Comparison of ENCODE assay signal across 19 cellular contexts in the genomic region with DNA sequence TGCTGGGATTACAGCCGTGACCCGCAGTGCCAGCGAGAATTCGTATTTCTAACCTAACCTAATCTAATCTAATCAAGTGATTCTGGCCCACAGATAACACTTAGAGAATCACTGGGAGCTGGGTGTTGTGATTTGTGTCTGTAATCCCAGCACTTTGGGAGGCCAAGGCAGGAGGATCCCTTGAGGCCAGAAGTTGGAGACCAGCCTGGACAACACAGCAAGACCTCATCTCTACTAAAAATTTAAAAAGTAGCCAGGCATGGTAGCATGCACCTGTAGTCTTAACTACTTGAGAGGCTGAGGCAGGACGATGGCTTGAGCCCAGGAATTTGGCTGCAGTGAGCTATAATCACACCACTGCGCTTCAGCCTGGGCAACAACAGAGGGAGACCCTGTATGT.
"Had no signal": no experiment of that assay in that cellular context is flagged by ENCODE, and none has a peak within 500 bp of the region (broad histone marks: within the 10 kb centered on the region; RNA-seq: fewer than 3 reads in every experiment).

No MANE protein-coding gene starts in this region.

- H3K36me3 ChIP-seq: ascending aorta, gastroesophageal sphincter, neutrophil, pancreas, sigmoid colon, tibial artery, vagina had no signal

- H3K27ac ChIP-seq: ascending aorta, coronary artery, gastroesophageal sphincter, neutrophil, pancreas, sigmoid colon, tibial artery, vagina had no signal

- ATAC-seq: activated T-helper 17 cell treated with anti-CD3 and anti-CD28 coated beads, Interleukin-2, amount 50 U/mL, for 72 hours; gastroesophageal sphincter; natural killer cell treated with Interleukin-12 subunit alpha and Interleukin-12 subunit beta and Interleukin-15 and Interleukin-18, amount 100 ng/mL, for 72 hours had no signal

- H3K27ac Mint-ChIP-seq: mesothelial cell of epicardium had no signal

- H3K4me3 ChIP-seq: ascending aorta, coronary artery, gastroesophageal sphincter, lung, pancreas, sigmoid colon, tibial artery, vagina had no signal

- H3K27me3 Mint-ChIP-seq: activated T-helper 17 cell treated with anti-CD3 and anti-CD28 coated beads, Interleukin-2, amount 50 U/mL, for 72 hours had no signal

- H3K4me3 Mint-ChIP-seq: activated T-helper 17 cell treated with anti-CD3 and anti-CD28 coated beads, Interleukin-2, amount 50 U/mL, for 72 hours; mesothelial cell of epicardium; natural killer cell treated with Interleukin-12 subunit alpha and Interleukin-12 subunit beta and Interleukin-15 and Interleukin-18, amount 100 ng/mL, for 72 hours had no signal

- H3K27me3 ChIP-seq: ascending aorta, gastroesophageal sphincter, neutrophil, pancreas, sigmoid colon, tibial artery, vagina had no signal

- DNase-seq: activated CD4-positive, alpha-beta T cell treated with anti-CD3 and anti-CD28 coated beads, Interleukin-2, amount 50 U/mL, for 4 hours; activated CD4-positive, CD25-positive, alpha-beta regulatory T cell treated with anti-CD3 and anti-CD28 coated beads, Interleukin-2, amount 50 U/mL, for 72 hours; activated naive CD4-positive, alpha-beta T cell treated with Interleukin-2 at 50 U/mL for 16 hours; left colon; pancreas; sigmoid colon; stimulated activated CD4-positive, alpha-beta T cell treated with anti-CD3 and anti-CD28 coated beads, Interleukin-4, amount 100 ng/mL, for 4 hours; stimulated activated naive CD4-positive, alpha-beta T cell treated with Interleukin-2 at 50 U/mL for 16 hours; T1000; tibial artery had no signal

- H3K36me3 Mint-ChIP-seq: mesothelial cell of epicardium; natural killer cell treated with Interleukin-12 subunit alpha and Interleukin-12 subunit beta and Interleukin-15 and Interleukin-18, amount 100 ng/mL, for 72 hours had no signal

- H3K4me1 ChIP-seq: ascending aorta, gastroesophageal sphincter, pancreas, sigmoid colon, tibial artery had no signal

- H3K9me3 ChIP-seq: ascending aorta, gastroesophageal sphincter, neutrophil, pancreas, sigmoid colon, tibial artery, vagina had no signal

- H3K9me3 Mint-ChIP-seq: activated T-helper 17 cell treated with anti-CD3 and anti-CD28 coated beads, Interleukin-2, amount 50 U/mL, for 72 hours; mesothelial cell of epicardium; natural killer cell treated with Interleukin-12 subunit alpha and Interleukin-12 subunit beta and Interleukin-15 and Interleukin-18, amount 100 ng/mL, for 72 hours had no signal
